Comparison of ENCODE assay signal across 8 cellular contexts in genomic region chr5:56588636-56589485, GRCh38.
DNase-seq lines count a peak whose midpoint lies in the region; ATAC-seq lines count a peak whose summit lies in the region.

No MANE protein-coding gene starts in this region.

- H3K4me3 Mint-ChIP-seq in effector memory CD8-positive, alpha-beta T cell: peak overlapping the region in 1 of 2 donors; percentile 43

- DNase-seq in NCI-H2081 (lab: John Stamatoyannopoulos, UW) (peak; percentile 39 to 67), NCI-H2081 treated with DMSO at 0.1 percent for 48 hours (lab: John Stamatoyannopoulos, UW) (no peak), T follicular helper cell (ENCODE audit: low read depth) (peak; percentile 43), foreskin melanocyte (no peak), NCI-H2029 treated with DMSO at 0.1 percent for 48 hours (lab: John Stamatoyannopoulos, UW) (no peak)
- DNase-seq in effector memory CD8-positive, alpha-beta T cell: peak; percentile 7 to 58 (median 55)
- DNase-seq in stimulated activated CD4-positive, alpha-beta T cell treated with anti-CD3 and anti-CD28 coated beads, Interleukin-4, amount 100 ng/mL, for 1 hour: peak; percentile 13

- H3K27me3 Mint-ChIP-seq in effector memory CD8-positive, alpha-beta T cell: peaks cover 0 to 10% of the 10 kb centered on the region in 2 donors

- peaks cover 4% of the 10 kb centered on the region for H3K36me3 Mint-ChIP-seq in effector memory CD8-positive, alpha-beta T cell (ENCODE audit: insufficient read depth)

- H3K27ac Mint-ChIP-seq in effector memory CD8-positive, alpha-beta T cell: peak overlapping the region in 1 of 2 donors; percentile 12

- peaks cover 6 to 21% of the 10 kb centered on the region in 2 donors for H3K4me1 Mint-ChIP-seq in effector memory CD8-positive, alpha-beta T cell (ENCODE audit: low read depth in 2 of 2)

- ATAC-seq in HG02943 (IDR thresholded peaks at IDR 0.05; ENCODE audit: low read depth, unreplicated experiment): peak; percentile 97
- peak; percentile 93 for ATAC-seq in effector memory CD8-positive, alpha-beta T cell (replicated peaks)

- H3K9me3 Mint-ChIP-seq in effector memory CD8-positive, alpha-beta T cell: no peaks in the 10 kb centered on the region

Comparison
In these comparisons a context has a peak if more than half of its experiments do, and no peak if none do; other contexts are left out.
1. DNase-seq: peak in NCI-H2081 (2 of 2), T follicular helper cell (single experiment), effector memory CD8-positive, alpha-beta T cell (3 of 3) and stimulated activated CD4-positive, alpha-beta T cell treated with anti-CD3 and anti-CD28 coated beads, Interleukin-4, amount 100 ng/mL, for 1 hour (single experiment); none in NCI-H2081 treated with DMSO at 0.1 percent for 48 hours (single experiment), foreskin melanocyte (single experiment) and NCI-H2029 treated with DMSO at 0.1 percent for 48 hours (single experiment).